Comparison of ENCODE assay signal across 1 cellular context in the genomic region with DNA sequence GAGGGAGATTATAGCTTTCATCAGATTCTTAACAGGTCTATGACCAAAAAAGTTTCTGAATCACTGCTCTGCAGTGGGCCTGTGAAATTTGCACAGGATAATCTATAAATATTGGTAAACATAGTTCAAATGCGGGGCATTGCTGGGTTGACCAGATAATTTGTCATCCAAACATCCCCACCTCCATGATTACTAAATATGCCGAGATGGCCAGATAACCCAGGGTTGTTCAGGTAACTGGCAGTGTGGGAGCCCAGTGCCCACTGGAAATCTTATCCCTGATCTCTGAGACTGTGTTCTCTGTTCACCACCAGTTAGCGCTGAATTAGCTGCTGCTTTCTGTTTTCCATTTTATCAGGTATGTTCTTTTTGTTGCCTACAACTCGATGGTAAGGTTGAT.
TF ChIP-seq lines count a peak whose summit lies in the region.

No MANE protein-coding gene starts in this region.

TF ChIP-seq in HepG2, 621 proteins besides CTCF, POLR2A, EP300 and RAD21:
- TF ChIP-seq PAF1 (CRISPR knock-in tag; IDR thresholded peaks at IDR 0.05), result no peak
- TF ChIP-seq ZNF329 (CRISPR knock-in tag; IDR thresholded peaks at IDR 0.05; ENCODE audit: low read depth), result no peak
- TF ChIP-seq, protein P1, sequence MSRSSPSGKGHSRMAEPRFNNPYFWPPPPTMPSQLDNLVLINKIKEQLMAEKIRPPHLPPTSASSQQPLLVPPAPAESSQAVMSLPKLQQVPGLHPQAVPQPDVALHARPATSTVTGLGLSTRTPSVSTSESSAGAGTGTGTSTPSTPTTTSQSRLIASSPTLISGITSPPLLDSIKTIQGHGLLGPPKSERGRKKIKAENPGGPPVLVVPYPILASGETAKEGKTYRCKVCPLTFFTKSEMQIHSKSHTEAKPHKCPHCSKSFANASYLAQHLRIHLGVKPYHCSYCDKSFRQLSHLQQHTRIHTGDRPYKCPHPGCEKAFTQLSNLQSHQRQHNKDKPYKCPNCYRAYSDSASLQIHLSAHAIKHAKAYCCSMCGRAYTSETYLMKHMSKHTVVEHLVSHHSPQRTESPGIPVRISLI (CRISPR knock-in tag; IDR thresholded peaks at IDR 0.05; ENCODE audit: borderline replicate concordance), result no peak
- TF ChIP-seq, protein P2, sequence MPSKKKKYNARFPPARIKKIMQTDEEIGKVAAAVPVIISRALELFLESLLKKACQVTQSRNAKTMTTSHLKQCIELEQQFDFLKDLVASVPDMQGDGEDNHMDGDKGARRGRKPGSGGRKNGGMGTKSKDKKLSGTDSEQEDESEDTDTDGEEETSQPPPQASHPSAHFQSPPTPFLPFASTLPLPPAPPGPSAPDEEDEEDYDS (CRISPR knock-in tag; IDR thresholded peaks at IDR 0.05), result no peak
- no peak for TF ChIP-seq ZNF674 (CRISPR knock-in tag; IDR thresholded peaks at IDR 0.05; ENCODE audit: low read depth)
- no peak for TF ChIP-seq ZKSCAN1 (IDR thresholded peaks at IDR 0.05; ENCODE audit: low read length)
- no peak for TF ChIP-seq ZNF549 (CRISPR knock-in tag; IDR thresholded peaks at IDR 0.05)
- TF ChIP-seq SMAD3 (CRISPR knock-in tag; IDR thresholded peaks at IDR 0.05), result no peak
- no peak for TF ChIP-seq ZNF253 (CRISPR knock-in tag; IDR thresholded peaks at IDR 0.05; ENCODE audit: borderline replicate concordance)
- TF ChIP-seq, protein P3, sequence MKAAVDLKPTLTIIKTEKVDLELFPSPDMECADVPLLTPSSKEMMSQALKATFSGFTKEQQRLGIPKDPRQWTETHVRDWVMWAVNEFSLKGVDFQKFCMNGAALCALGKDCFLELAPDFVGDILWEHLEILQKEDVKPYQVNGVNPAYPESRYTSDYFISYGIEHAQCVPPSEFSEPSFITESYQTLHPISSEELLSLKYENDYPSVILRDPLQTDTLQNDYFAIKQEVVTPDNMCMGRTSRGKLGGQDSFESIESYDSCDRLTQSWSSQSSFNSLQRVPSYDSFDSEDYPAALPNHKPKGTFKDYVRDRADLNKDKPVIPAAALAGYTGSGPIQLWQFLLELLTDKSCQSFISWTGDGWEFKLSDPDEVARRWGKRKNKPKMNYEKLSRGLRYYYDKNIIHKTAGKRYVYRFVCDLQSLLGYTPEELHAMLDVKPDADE (CRISPR knock-in tag; IDR thresholded peaks at IDR 0.05), result no peak
- TF ChIP-seq, protein P4, sequence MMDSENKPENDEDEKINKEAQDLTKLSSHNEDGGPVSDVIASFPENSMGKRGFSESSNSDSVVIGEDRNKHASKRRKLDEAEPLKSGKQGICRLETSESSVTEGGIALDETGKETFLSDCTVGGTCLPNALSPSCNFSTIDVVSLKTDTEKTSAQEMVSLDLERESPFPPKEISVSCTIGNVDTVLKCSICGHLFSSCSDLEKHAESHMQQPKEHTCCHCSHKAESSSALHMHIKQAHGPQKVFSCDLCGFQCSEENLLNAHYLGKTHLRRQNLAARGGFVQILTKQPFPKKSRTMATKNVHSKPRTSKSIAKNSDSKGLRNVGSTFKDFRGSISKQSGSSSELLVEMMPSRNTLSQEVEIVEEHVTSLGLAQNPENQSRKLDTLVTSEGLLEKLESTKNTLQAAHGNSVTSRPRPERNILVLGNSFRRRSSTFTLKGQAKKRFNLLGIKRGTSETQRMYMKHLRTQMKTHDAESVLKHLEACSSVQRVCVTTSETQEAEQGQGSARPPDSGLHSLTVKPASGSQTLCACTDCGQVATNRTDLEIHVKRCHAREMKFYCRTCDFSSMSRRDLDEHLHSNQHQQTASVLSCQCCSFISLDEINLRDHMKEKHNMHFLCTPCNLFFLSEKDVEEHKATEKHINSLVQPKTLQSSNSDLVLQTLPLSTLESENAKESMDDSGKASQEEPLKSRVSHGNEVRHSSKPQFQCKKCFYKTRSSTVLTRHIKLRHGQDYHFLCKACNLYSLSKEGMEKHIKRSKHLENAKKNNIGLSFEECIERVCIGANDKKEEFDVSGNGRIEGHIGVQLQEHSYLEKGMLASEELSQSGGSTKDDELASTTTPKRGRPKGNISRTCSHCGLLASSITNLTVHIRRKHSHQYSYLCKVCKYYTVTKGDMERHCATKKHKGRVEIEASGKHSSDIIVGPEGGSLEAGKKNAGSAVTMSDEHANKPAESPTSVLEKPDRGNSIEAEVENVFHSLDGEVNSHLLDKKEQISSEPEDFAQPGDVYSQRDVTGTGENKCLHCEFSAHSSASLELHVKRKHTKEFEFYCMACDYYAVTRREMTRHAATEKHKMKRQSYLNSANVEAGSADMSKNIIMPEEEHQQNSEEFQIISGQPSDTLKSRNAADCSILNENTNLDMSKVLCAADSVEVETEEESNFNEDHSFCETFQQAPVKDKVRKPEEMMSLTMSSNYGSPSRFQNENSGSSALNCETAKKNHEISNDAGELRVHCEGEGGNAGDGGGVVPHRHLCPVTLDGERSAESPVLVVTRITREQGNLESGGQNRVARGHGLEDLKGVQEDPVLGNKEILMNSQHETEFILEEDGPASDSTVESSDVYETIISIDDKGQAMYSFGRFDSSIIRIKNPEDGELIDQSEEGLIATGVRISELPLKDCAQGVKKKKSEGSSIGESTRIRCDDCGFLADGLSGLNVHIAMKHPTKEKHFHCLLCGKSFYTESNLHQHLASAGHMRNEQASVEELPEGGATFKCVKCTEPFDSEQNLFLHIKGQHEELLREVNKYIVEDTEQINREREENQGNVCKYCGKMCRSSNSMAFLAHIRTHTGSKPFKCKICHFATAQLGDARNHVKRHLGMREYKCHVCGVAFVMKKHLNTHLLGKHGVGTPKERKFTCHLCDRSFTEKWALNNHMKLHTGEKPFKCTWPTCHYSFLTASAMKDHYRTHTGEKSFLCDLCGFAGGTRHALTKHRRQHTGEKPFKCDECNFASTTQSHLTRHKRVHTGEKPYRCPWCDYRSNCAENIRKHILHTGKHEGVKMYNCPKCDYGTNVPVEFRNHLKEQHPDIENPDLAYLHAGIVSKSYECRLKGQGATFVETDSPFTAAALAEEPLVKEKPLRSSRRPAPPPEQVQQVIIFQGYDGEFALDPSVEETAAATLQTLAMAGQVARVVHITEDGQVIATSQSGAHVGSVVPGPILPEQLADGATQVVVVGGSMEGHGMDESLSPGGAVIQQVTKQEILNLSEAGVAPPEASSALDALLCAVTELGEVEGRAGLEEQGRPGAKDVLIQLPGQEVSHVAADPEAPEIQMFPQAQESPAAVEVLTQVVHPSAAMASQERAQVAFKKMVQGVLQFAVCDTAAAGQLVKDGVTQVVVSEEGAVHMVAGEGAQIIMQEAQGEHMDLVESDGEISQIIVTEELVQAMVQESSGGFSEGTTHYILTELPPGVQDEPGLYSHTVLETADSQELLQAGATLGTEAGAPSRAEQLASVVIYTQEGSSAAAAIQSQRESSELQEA (CRISPR knock-in tag; IDR thresholded peaks at IDR 0.05; ENCODE audit: not compliant biosample characterization), result no peak
- TF ChIP-seq, protein P5, sequence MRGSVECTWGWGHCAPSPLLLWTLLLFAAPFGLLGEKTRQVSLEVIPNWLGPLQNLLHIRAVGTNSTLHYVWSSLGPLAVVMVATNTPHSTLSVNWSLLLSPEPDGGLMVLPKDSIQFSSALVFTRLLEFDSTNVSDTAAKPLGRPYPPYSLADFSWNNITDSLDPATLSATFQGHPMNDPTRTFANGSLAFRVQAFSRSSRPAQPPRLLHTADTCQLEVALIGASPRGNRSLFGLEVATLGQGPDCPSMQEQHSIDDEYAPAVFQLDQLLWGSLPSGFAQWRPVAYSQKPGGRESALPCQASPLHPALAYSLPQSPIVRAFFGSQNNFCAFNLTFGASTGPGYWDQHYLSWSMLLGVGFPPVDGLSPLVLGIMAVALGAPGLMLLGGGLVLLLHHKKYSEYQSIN (CRISPR knock-in tag; IDR thresholded peaks at IDR 0.05; ENCODE audit: borderline replicate concordance), result no peak
- TF ChIP-seq, protein P6, sequence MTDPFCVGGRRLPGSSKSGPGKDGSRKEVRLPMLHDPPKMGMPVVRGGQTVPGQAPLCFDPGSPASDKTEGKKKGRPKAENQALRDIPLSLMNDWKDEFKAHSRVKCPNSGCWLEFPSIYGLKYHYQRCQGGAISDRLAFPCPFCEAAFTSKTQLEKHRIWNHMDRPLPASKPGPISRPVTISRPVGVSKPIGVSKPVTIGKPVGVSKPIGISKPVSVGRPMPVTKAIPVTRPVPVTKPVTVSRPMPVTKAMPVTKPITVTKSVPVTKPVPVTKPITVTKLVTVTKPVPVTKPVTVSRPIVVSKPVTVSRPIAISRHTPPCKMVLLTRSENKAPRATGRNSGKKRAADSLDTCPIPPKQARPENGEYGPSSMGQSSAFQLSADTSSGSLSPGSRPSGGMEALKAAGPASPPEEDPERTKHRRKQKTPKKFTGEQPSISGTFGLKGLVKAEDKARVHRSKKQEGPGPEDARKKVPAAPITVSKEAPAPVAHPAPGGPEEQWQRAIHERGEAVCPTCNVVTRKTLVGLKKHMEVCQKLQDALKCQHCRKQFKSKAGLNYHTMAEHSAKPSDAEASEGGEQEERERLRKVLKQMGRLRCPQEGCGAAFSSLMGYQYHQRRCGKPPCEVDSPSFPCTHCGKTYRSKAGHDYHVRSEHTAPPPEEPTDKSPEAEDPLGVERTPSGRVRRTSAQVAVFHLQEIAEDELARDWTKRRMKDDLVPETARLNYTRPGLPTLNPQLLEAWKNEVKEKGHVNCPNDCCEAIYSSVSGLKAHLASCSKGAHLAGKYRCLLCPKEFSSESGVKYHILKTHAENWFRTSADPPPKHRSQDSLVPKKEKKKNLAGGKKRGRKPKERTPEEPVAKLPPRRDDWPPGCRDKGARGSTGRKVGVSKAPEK (CRISPR knock-in tag; IDR thresholded peaks at IDR 0.05; ENCODE audit: borderline replicate concordance), result no peak
- TF ChIP-seq, protein P7, sequence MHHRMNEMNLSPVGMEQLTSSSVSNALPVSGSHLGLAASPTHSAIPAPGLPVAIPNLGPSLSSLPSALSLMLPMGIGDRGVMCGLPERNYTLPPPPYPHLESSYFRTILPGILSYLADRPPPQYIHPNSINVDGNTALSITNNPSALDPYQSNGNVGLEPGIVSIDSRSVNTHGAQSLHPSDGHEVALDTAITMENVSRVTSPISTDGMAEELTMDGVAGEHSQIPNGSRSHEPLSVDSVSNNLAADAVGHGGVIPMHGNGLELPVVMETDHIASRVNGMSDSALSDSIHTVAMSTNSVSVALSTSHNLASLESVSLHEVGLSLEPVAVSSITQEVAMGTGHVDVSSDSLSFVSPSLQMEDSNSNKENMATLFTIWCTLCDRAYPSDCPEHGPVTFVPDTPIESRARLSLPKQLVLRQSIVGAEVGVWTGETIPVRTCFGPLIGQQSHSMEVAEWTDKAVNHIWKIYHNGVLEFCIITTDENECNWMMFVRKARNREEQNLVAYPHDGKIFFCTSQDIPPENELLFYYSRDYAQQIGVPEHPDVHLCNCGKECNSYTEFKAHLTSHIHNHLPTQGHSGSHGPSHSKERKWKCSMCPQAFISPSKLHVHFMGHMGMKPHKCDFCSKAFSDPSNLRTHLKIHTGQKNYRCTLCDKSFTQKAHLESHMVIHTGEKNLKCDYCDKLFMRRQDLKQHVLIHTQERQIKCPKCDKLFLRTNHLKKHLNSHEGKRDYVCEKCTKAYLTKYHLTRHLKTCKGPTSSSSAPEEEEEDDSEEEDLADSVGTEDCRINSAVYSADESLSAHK (CRISPR knock-in tag; IDR thresholded peaks at IDR 0.05; ENCODE audit: borderline replicate concordance), result no peak
- TF ChIP-seq, protein P8, sequence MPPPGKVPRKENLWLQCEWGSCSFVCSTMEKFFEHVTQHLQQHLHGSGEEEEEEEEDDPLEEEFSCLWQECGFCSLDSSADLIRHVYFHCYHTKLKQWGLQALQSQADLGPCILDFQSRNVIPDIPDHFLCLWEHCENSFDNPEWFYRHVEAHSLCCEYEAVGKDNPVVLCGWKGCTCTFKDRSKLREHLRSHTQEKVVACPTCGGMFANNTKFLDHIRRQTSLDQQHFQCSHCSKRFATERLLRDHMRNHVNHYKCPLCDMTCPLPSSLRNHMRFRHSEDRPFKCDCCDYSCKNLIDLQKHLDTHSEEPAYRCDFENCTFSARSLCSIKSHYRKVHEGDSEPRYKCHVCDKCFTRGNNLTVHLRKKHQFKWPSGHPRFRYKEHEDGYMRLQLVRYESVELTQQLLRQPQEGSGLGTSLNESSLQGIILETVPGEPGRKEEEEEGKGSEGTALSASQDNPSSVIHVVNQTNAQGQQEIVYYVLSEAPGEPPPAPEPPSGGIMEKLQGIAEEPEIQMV (CRISPR knock-in tag; IDR thresholded peaks at IDR 0.05; ENCODE audit: low read depth), result no peak
- TF ChIP-seq, protein P9, sequence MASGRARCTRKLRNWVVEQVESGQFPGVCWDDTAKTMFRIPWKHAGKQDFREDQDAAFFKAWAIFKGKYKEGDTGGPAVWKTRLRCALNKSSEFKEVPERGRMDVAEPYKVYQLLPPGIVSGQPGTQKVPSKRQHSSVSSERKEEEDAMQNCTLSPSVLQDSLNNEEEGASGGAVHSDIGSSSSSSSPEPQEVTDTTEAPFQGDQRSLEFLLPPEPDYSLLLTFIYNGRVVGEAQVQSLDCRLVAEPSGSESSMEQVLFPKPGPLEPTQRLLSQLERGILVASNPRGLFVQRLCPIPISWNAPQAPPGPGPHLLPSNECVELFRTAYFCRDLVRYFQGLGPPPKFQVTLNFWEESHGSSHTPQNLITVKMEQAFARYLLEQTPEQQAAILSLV (CRISPR knock-in tag; IDR thresholded peaks at IDR 0.05; ENCODE audit: borderline replicate concordance), result no peak
